17 cellular contexts compared by ENCODE assay signal in the genomic region with DNA sequence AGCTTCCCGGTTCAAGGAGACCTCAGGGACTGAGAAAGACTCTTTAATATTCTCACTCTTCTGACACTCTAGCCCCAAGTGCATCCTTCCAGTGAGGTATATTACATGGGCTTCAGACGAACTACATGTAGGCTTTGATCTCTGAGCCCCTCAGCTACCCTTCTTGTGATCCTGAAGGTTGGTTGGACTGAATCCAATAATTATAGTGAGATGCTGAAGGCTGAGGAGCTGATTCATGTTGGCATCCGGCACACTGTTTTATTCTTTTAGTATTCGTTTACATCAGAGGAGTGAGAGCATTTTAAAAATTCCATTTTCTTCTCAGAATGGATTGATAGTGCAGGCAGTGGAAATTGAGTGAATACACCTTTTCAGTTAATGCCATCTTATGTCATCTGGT.
"Had no signal": no experiment of that assay in that cellular context is flagged by ENCODE, and none has a peak within 500 bp of the region (broad histone marks: within the 10 kb centered on the region; RNA-seq: fewer than 3 reads in every experiment).

No MANE protein-coding gene starts in this region.

- H3K36me3 ChIP-seq: lower lobe of right lung, sigmoid colon, stomach had no signal

- H3K27ac Mint-ChIP-seq: activated naive CD4-positive, alpha-beta T cell treated with anti-CD3 and anti-CD28 coated beads, Interleukin-2, amount 50 U/mL, for 72 hours; natural killer cell treated with Interleukin-12 subunit alpha and Interleukin-12 subunit beta and Interleukin-15 and Interleukin-18, amount 100 ng/mL, for 72 hours; stimulated activated effector memory CD8-positive, alpha-beta T cell treated with anti-CD3 and anti-CD28 coated beads, Interleukin-12 subunit alpha, Interleukin-12 subunit beta, amount 100 ng/mL, for 72 hours; type B pancreatic cell had no signal

- H3K4me1 Mint-ChIP-seq: stimulated activated effector memory CD8-positive, alpha-beta T cell treated with anti-CD3 and anti-CD28 coated beads, Interleukin-12 subunit alpha, Interleukin-12 subunit beta, amount 100 ng/mL, for 72 hours had no signal

- ATAC-seq: activated naive CD4-positive, alpha-beta T cell treated with anti-CD3 and anti-CD28 coated beads, Interleukin-2, amount 50 U/mL, for 72 hours; esophagus mucosa; lower lobe of right lung; natural killer cell treated with Interleukin-12 subunit alpha and Interleukin-12 subunit beta and Interleukin-15 and Interleukin-18, amount 100 ng/mL, for 72 hours; stimulated activated effector memory CD8-positive, alpha-beta T cell treated with anti-CD3 and anti-CD28 coated beads, Interleukin-12 subunit alpha, Interleukin-12 subunit beta, amount 100 ng/mL, for 72 hours had no signal

- H3K4me3 Mint-ChIP-seq: natural killer cell treated with Interleukin-12 subunit alpha and Interleukin-12 subunit beta and Interleukin-15 and Interleukin-18, amount 100 ng/mL, for 72 hours; stimulated activated effector memory CD8-positive, alpha-beta T cell treated with anti-CD3 and anti-CD28 coated beads, Interleukin-12 subunit alpha, Interleukin-12 subunit beta, amount 100 ng/mL, for 72 hours had no signal

- H3K9me3 ChIP-seq: lower lobe of right lung, sigmoid colon, stomach had no signal

- H3K4me3 ChIP-seq: lower lobe of right lung, sigmoid colon, stomach had no signal

- DNase-seq: activated CD4-positive, alpha-beta T cell treated with anti-CD3 and anti-CD28 coated beads, Interleukin-2, amount 50 U/mL, for 4 hours; activated gamma-delta T cell treated with Interleukin-2 at 50 U/mL for 16 hours; cerebellar nuclear complex; effector CD8-positive, alpha-beta T cell; hippocampal formation; lower lobe of right lung; nucleus accumbens; posterior cingulate gyrus; sigmoid colon; stimulated activated CD4-positive, alpha-beta T cell treated with anti-CD3 and anti-CD28 coated beads, Interleukin-4, amount 100 ng/mL, for 24 hours; stomach; T-helper 2 cell had no signal

- H3K9me3 Mint-ChIP-seq: activated naive CD4-positive, alpha-beta T cell treated with anti-CD3 and anti-CD28 coated beads, Interleukin-2, amount 50 U/mL, for 72 hours; natural killer cell treated with Interleukin-12 subunit alpha and Interleukin-12 subunit beta and Interleukin-15 and Interleukin-18, amount 100 ng/mL, for 72 hours; stimulated activated effector memory CD8-positive, alpha-beta T cell treated with anti-CD3 and anti-CD28 coated beads, Interleukin-12 subunit alpha, Interleukin-12 subunit beta, amount 100 ng/mL, for 72 hours; type B pancreatic cell had no signal

- H3K27ac ChIP-seq: lower lobe of right lung, sigmoid colon, stomach had no signal

- H3K36me3 Mint-ChIP-seq: activated naive CD4-positive, alpha-beta T cell treated with anti-CD3 and anti-CD28 coated beads, Interleukin-2, amount 50 U/mL, for 72 hours; natural killer cell treated with Interleukin-12 subunit alpha and Interleukin-12 subunit beta and Interleukin-15 and Interleukin-18, amount 100 ng/mL, for 72 hours; stimulated activated effector memory CD8-positive, alpha-beta T cell treated with anti-CD3 and anti-CD28 coated beads, Interleukin-12 subunit alpha, Interleukin-12 subunit beta, amount 100 ng/mL, for 72 hours; type B pancreatic cell had no signal
